In genomic region chr2:88247531-88247930, GRCh38 we compare ENCODE assay signal across 27 cellular contexts.
DNase-seq lines count a peak whose midpoint lies in the region; ATAC-seq and TF ChIP-seq lines count a peak whose summit lies in the region.
"Had no signal": no experiment of that assay in that cellular context is flagged by ENCODE, and none has a peak within 500 bp of the region (broad histone marks: within the 10 kb centered on the region; RNA-seq: fewer than 3 reads in every experiment).

No MANE protein-coding gene starts in this region.

- H3F3A ChIP-seq in PC-3 (ENCODE audit: low read length, unreplicated experiment): no peaks in the 10 kb centered on the region

- H3K27ac ChIP-seq in PC-3 (ENCODE audit: low read length) (no peak overlapping the region), foreskin keratinocyte (no peak overlapping the region), right cardiac atrium (ENCODE audit: low read length) (no peak overlapping the region)
- H3K27ac ChIP-seq: ascending aorta, heart left ventricle, KMS-11, testis, vagina had no signal

- no peak overlapping the region for H2AFZ ChIP-seq in PC-3 (ENCODE audit: low read length)

- no peak for DNase-seq in activated naive CD4-positive, alpha-beta T cell treated with anti-CD3 and anti-CD28 coated beads, Interleukin-2, amount 50 U/mL, for 72 hours (ENCODE audit: low spot score in 2 of 2)
- DNase-seq in activated naive CD4-positive, alpha-beta T cell (lab: John Stamatoyannopoulos, UW): no peak
- DNase-seq in PC-3 (peak; percentile 6), foreskin keratinocyte (no peak), D341Med (ENCODE audit: low spot score) (no peak), right cardiac atrium (no peak)
- DNase-seq in stimulated activated effector memory CD8-positive, alpha-beta T cell treated with anti-CD3 and anti-CD28 coated beads, Interleukin-12 subunit alpha, Interleukin-12 subunit beta, amount 100 ng/mL, for 72 hours (ENCODE audit: low spot score in 2 of 2): peak in 1 of 2 donors; percentile 49
- DNase-seq: activated CD8-positive, alpha-beta memory T cell treated with anti-CD3 and anti-CD28 coated beads, Interleukin-2, amount 50 U/mL, for 48 hours; activated gamma-delta T cell treated with Interleukin-2 at 50 U/mL for 16 hours; CD4-positive, alpha-beta memory T cell; central memory CD4-positive, alpha-beta T cell; DMS153; HCEC 1CT; heart left ventricle; left colon; mesenchymal stem cell; MV-4-11; naive B cell; NCI-H1694; NCI-H748 treated with DMSO at 0.1 percent for 48 hours; OCI-M1; retina; SHP77 treated with DMSO at 0.1 percent for 48 hours; testis had no signal

- intact Hi-C loops in PC-3 (cut with micrococcal nuclease): no loop called here
- intact Hi-C loops in right cardiac atrium (cut with DNase I): no loop called here

- H3K36me3 ChIP-seq in PC-3 (ENCODE audit: low read depth, low read length): no peaks in the 10 kb centered on the region
- H3K36me3 ChIP-seq: ascending aorta, heart left ventricle, vagina had no signal

- H3K4me1 Mint-ChIP-seq in stimulated activated effector memory CD8-positive, alpha-beta T cell treated with anti-CD3 and anti-CD28 coated beads, Interleukin-12 subunit alpha, Interleukin-12 subunit beta, amount 100 ng/mL, for 72 hours: no peaks in the 10 kb centered on the region
- H3K4me1 Mint-ChIP-seq: CD4-positive, alpha-beta memory T cell; naive B cell had no signal

- peak; percentile 49 to 67 for ATAC-seq in activated naive CD4-positive, alpha-beta T cell treated with anti-CD3 and anti-CD28 coated beads, Interleukin-2, amount 50 U/mL, for 72 hours
- no peak for ATAC-seq in PC-3
- peak; percentile 51 for ATAC-seq in foreskin keratinocyte
- peak; percentile 77 for ATAC-seq in stimulated activated effector memory CD8-positive, alpha-beta T cell treated with anti-CD3 and anti-CD28 coated beads, Interleukin-12 subunit alpha, Interleukin-12 subunit beta, amount 100 ng/mL, for 72 hours
- ATAC-seq in right cardiac atrium: no peak
- ATAC-seq: heart left ventricle, left colon had no signal

- no peak overlapping the region for H3K27ac Mint-ChIP-seq in activated naive CD4-positive, alpha-beta T cell treated with anti-CD3 and anti-CD28 coated beads, Interleukin-2, amount 50 U/mL, for 72 hours
- H3K27ac Mint-ChIP-seq in stimulated activated effector memory CD8-positive, alpha-beta T cell treated with anti-CD3 and anti-CD28 coated beads, Interleukin-12 subunit alpha, Interleukin-12 subunit beta, amount 100 ng/mL, for 72 hours: no peak overlapping the region
- H3K27ac Mint-ChIP-seq: CD4-positive, alpha-beta memory T cell; naive B cell had no signal

- no TSS peak for BruUV-seq in PC-3 (replicated peaks; lab: Mats Ljungman, UMichigan)

- peaks cover 0 to 6% of the 10 kb centered on the region in 2 donors for H3K9me3 Mint-ChIP-seq in activated naive CD4-positive, alpha-beta T cell treated with anti-CD3 and anti-CD28 coated beads, Interleukin-2, amount 50 U/mL, for 72 hours
- H3K9me3 Mint-ChIP-seq in stimulated activated effector memory CD8-positive, alpha-beta T cell treated with anti-CD3 and anti-CD28 coated beads, Interleukin-12 subunit alpha, Interleukin-12 subunit beta, amount 100 ng/mL, for 72 hours: no peaks in the 10 kb centered on the region

- H3K79me2 ChIP-seq in PC-3 (ENCODE audit: low read length): no peaks in the 10 kb centered on the region

- no peaks in the 10 kb centered on the region for H4K20me1 ChIP-seq in PC-3 (ENCODE audit: low read length)

- no peak overlapping the region for H3K4me3 Mint-ChIP-seq in stimulated activated effector memory CD8-positive, alpha-beta T cell treated with anti-CD3 and anti-CD28 coated beads, Interleukin-12 subunit alpha, Interleukin-12 subunit beta, amount 100 ng/mL, for 72 hours
- H3K4me3 Mint-ChIP-seq: CD4-positive, alpha-beta memory T cell; naive B cell had no signal

- H3K27me3 ChIP-seq in PC-3 (ENCODE audit: low read length) (peaks cover 38% of the 10 kb centered on the region), foreskin keratinocyte (no peaks in the 10 kb centered on the region), right cardiac atrium (ENCODE audit: control insufficient read depth, insufficient read depth) (no peaks in the 10 kb centered on the region)
- H3K27me3 ChIP-seq: ascending aorta, heart left ventricle, testis, vagina had no signal

- peaks cover 0 to 6% of the 10 kb centered on the region in 2 donors for H3K36me3 Mint-ChIP-seq in activated naive CD4-positive, alpha-beta T cell treated with anti-CD3 and anti-CD28 coated beads, Interleukin-2, amount 50 U/mL, for 72 hours
- no peaks in the 10 kb centered on the region for H3K36me3 Mint-ChIP-seq in stimulated activated effector memory CD8-positive, alpha-beta T cell treated with anti-CD3 and anti-CD28 coated beads, Interleukin-12 subunit alpha, Interleukin-12 subunit beta, amount 100 ng/mL, for 72 hours
- H3K36me3 Mint-ChIP-seq: naive B cell had no signal

- H3K9me2 ChIP-seq in PC-3 (replicated peaks; ENCODE audit: low read length): no peaks in the 10 kb centered on the region

- WGBS in right cardiac atrium: 57% methylated on average over 6 of the region's 6 CpGs

- H3K4me3 ChIP-seq in PC-3 (ENCODE audit: low read length) (no peak overlapping the region), right cardiac atrium (ENCODE audit: low read length) (no peak overlapping the region)
- H3K4me3 ChIP-seq: ascending aorta, heart left ventricle, testis, vagina had no signal

- POLR2A ChIA-PET in PC-3 (lab: Charles Lee; ENCODE audit: unreplicated experiment): no interaction called here

- CTCF ChIA-PET in PC-3 (lab: Charles Lee): no interaction called here

- no peak for TF ChIP-seq CTCF in PC-3 (conservative IDR thresholded peaks at IDR 0.05; ENCODE audit: low read depth, low read length)
- TF ChIP-seq CTCF in foreskin keratinocyte (conservative IDR thresholded peaks at IDR 0.05): no peak

- H3K9ac ChIP-seq in PC-3 (ENCODE audit: low read length): no peak overlapping the region
- H3K9ac ChIP-seq: KMS-11 had no signal

- H3K4me1 ChIP-seq in PC-3 (ENCODE audit: insufficient read depth, low read length): no peaks in the 10 kb centered on the region
- no peaks in the 10 kb centered on the region for H3K4me1 ChIP-seq in foreskin keratinocyte
- no peaks in the 10 kb centered on the region for H3K4me1 ChIP-seq in right cardiac atrium (ENCODE audit: control insufficient read depth, insufficient read depth, low read length)
- H3K4me1 ChIP-seq: ascending aorta, heart left ventricle, testis, vagina had no signal

- H3K4me2 ChIP-seq in PC-3 (ENCODE audit: low read length): no peak overlapping the region
- H3K4me2 ChIP-seq: KMS-11 had no signal

- H3K9me3 ChIP-seq in PC-3 (ENCODE audit: low read length) (no peaks in the 10 kb centered on the region), right cardiac atrium (ENCODE audit: control insufficient read depth, low read length) (no peaks in the 10 kb centered on the region)
- H3K9me3 ChIP-seq: ascending aorta, heart left ventricle, testis, vagina had no signal

Comparison
In these comparisons a context has a peak if more than half of its experiments do, and no peak if none do; other contexts are left out.
1. ATAC-seq: peak in activated naive CD4-positive, alpha-beta T cell treated with anti-CD3 and anti-CD28 coated beads, Interleukin-2, amount 50 U/mL, for 72 hours (2 of 2), foreskin keratinocyte (single experiment) and stimulated activated effector memory CD8-positive, alpha-beta T cell treated with anti-CD3 and anti-CD28 coated beads, Interleukin-12 subunit alpha, Interleukin-12 subunit beta, amount 100 ng/mL, for 72 hours (single experiment); none in PC-3 (single experiment) and right cardiac atrium (0 of 2).